ENCODE assay signal across 8 cellular contexts in the genomic region with DNA sequence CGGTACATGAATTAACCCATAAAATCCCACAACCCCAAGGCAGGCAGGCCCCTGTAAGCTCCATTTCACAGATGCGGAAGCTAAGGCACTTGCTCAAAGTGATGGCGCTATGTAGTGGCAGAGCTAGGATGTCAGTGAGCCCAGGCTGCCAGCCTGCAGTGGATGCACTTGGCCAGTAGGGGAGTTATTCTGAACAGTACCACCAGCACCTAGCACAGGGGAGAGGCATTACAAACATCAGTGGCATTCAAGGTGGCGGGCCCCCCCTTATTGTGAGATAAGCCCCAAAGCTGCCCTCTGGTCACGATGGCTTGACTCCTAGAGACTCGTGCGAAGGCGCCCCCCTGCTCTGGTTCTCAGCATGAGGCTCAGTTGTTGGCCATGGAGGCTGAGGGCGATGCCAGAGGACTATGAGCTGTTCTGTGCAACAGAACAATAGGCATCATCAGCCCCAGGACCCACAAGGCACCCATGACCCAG. TPM values are rescaled to one million over a fixed set of nuclear protein-coding genes. Genes with fewer than 3 reads are reported as not detected.
DNase-seq lines count a peak whose midpoint lies in the region; ATAC-seq and TF ChIP-seq lines count a peak whose summit lies in the region.

No MANE protein-coding gene starts in this region.

- H3K36me3 ChIP-seq in heart right ventricle = peaks cover 0 to 91% (median 16%) of the 10 kb centered on the region in 9 donors

- intact Hi-C loops in heart right ventricle (cut with DNase I) = no loop called here

- no peak overlapping the region for H3K4me3 ChIP-seq in heart right ventricle

- no peaks in the 10 kb centered on the region for H3K9me3 ChIP-seq in heart right ventricle

- peak in 7 of 8 donors; percentile 25 to 55 (median 50) for ATAC-seq in heart right ventricle

- peaks cover 8 to 65% (median 26%) of the 10 kb centered on the region in 9 donors for H3K4me1 ChIP-seq in heart right ventricle

- H3K27me3 ChIP-seq in heart right ventricle = no peaks in the 10 kb centered on the region

- TF ChIP-seq CTCF in heart right ventricle (IDR thresholded peaks at IDR 0.05) = peak; percentile 11 to 62 (median 51)

- H3K27ac ChIP-seq in heart right ventricle = peak overlapping the region in 9 of 10 donors; percentile 16 to 85 (median 69)

- DNase-seq in NCI-H2196 (lab: John Stamatoyannopoulos, UW; ENCODE audit: unreplicated experiment) (peak; percentile 6), NCI-H2196 treated with DMSO at 0.1 percent for 48 hours (lab: John Stamatoyannopoulos, UW; ENCODE audit: unreplicated experiment) (no peak), HuH-7.5 (ENCODE audit: low spot score) (peak; percentile 54), heart right ventricle (peak in 1 of 2 donors; percentile 29), cortex of kidney (lab: John Stamatoyannopoulos, UW) (no peak), NCI-H1417 (lab: John Stamatoyannopoulos, UW) (no peak)
- peak; percentile 24 for DNase-seq in activated CD8-positive, alpha-beta memory T cell treated with anti-CD3 and anti-CD28 coated beads, Interleukin-2, amount 50 U/mL, for 4 hours
- peak; percentile 14 for DNase-seq in stimulated activated CD4-positive, alpha-beta T cell treated with anti-CD3 and anti-CD28 coated beads, Interleukin-12 subunit alpha, Interleukin-12 subunit beta, amount 100 ng/mL, for 4 hours

- WGBS in heart right ventricle, 2 donors = 70 to 80% methylated on average over 9 of the region's 9 CpGs

RNA-seq across cellular contexts. Expression of a gene that starts 33.8 kb away (rescaled TPM):
- 10 to 100 TPM; 48.1 to 84.5 (median 62.8) TPM for total RNA-seq in heart right ventricle
- 100 to 1,000 TPM in 1 of 2 donors, 10 to 100 TPM in 1; 53.0 to 133 TPM for polyA plus RNA-seq in heart right ventricle

RNA-seq across cellular contexts. Expression of a gene that starts 34.0 kb away (rescaled TPM):
- total RNA-seq in heart right ventricle = 10 to 100 TPM in 9 of 10 donors, 1 to 10 TPM in 1; 8.6 to 25.0 (median 16.8) TPM
- polyA plus RNA-seq in heart right ventricle = 1 to 10 TPM; 5.9 to 6.0 TPM

Comparison
In these comparisons a context has a peak if more than half of its experiments do, and no peak if none do; other contexts are left out.
1. DNase-seq: peak in NCI-H2196 (single experiment), HuH-7.5 (single experiment), activated CD8-positive, alpha-beta memory T cell treated with anti-CD3 and anti-CD28 coated beads, Interleukin-2, amount 50 U/mL, for 4 hours (single experiment) and stimulated activated CD4-positive, alpha-beta T cell treated with anti-CD3 and anti-CD28 coated beads, Interleukin-12 subunit alpha, Interleukin-12 subunit beta, amount 100 ng/mL, for 4 hours (single experiment); none in NCI-H2196 treated with DMSO at 0.1 percent for 48 hours (single experiment), cortex of kidney (single experiment) and NCI-H1417 (0 of 3).